In genomic region chr1:59738591-59739015, GRCh38 we compare ENCODE assay signal across 13 cellular contexts.
A peak's percentile ranks its signal among the peaks of the same experiment; 100 is the strongest.
DNase-seq lines count a peak whose midpoint lies in the region; TF ChIP-seq lines count a peak whose summit lies in the region.
"Had no signal": no experiment of that assay in that cellular context is flagged by ENCODE, and none has a peak within 500 bp of the region (broad histone marks: within the 10 kb centered on the region; RNA-seq: fewer than 3 reads in every experiment).

No MANE protein-coding gene starts in this region.

- no peak overlapping the region for H3K4me3 ChIP-seq in H7 (ENCODE audit: insufficient read depth, low read depth, low read length)
- H3K4me3 ChIP-seq: testis had no signal

- H3K27me3 Mint-ChIP-seq in HFFc6 (ENCODE audit: insufficient read depth), result no peaks in the 10 kb centered on the region; the same call in 1 of the 2 replicates

- peaks cover 20% of the 10 kb centered on the region for H3K9me3 Mint-ChIP-seq in HFFc6

- peak; percentile 63 for DNase-seq in A172 (ENCODE audit: low spot score)
- DNase-seq in HFFc6, result peak; percentile 66
- peak; percentile 80 for DNase-seq in astrocyte of the hippocampus (ENCODE audit: low read depth, low spot score)
- DNase-seq in kidney glomerular epithelial cell (lab: John Stamatoyannopoulos, UW), result peak; percentile 30
- no peak for DNase-seq in NCI-H2196 treated with DMSO at 0.1 percent for 48 hours (lab: John Stamatoyannopoulos, UW; ENCODE audit: unreplicated experiment)
- DNase-seq in H7, result no peak
- no peak for DNase-seq in SW480 (ENCODE audit: low spot score)
- DNase-seq in DMS153 treated with DMSO at 0.1 percent for 48 hours (lab: John Stamatoyannopoulos, UW; ENCODE audit: unreplicated experiment), result no peak
- DNase-seq: activated naive CD4-positive, alpha-beta T cell treated with anti-CD3 and anti-CD28 coated beads, Interleukin-2, amount 50 U/mL, for 16 hours; Karpas-422; NCI-H187 treated with DMSO at 0.1 percent for 48 hours; stimulated activated CD4-positive, alpha-beta T cell treated with anti-CD3 and anti-CD28 coated beads, Interleukin-15, amount 100 ng/mL, for 24 hours; testis had no signal

- peaks cover 39% of the 10 kb centered on the region for H3K4me1 Mint-ChIP-seq in HFFc6 (ENCODE audit: low read depth)

- H3K27ac Mint-ChIP-seq in HFFc6, result peak overlapping the region; percentile 72

- H3K27me3 ChIP-seq in H7 (ENCODE audit: control insufficient read depth, insufficient read depth, low read length), result no peaks in the 10 kb centered on the region
- H3K27me3 ChIP-seq: testis had no signal

- H3K36me3 Mint-ChIP-seq in HFFc6 (ENCODE audit: low read depth), result peaks cover 29% of the 10 kb centered on the region

- H3K4me3 Mint-ChIP-seq in HFFc6, result peak overlapping the region; percentile 40

- no peaks in the 10 kb centered on the region for H3K36me3 ChIP-seq in H7 (replicated peaks; ENCODE audit: control insufficient read depth, insufficient read depth, low read length)

- TF ChIP-seq CTCF in HFFc6 (IDR thresholded peaks at IDR 0.05), result no peak

Comparison
In these comparisons a context has a peak if more than half of its experiments do, and no peak if none do; other contexts are left out.
1. DNase-seq: peak in A172 (single experiment), HFFc6 (single experiment), astrocyte of the hippocampus (single experiment) and kidney glomerular epithelial cell (single experiment); none in NCI-H2196 treated with DMSO at 0.1 percent for 48 hours (single experiment), H7 (single experiment), SW480 (single experiment) and DMS153 treated with DMSO at 0.1 percent for 48 hours (single experiment).